Comparison of ENCODE assay signal across 18 cellular contexts in the genomic region with DNA sequence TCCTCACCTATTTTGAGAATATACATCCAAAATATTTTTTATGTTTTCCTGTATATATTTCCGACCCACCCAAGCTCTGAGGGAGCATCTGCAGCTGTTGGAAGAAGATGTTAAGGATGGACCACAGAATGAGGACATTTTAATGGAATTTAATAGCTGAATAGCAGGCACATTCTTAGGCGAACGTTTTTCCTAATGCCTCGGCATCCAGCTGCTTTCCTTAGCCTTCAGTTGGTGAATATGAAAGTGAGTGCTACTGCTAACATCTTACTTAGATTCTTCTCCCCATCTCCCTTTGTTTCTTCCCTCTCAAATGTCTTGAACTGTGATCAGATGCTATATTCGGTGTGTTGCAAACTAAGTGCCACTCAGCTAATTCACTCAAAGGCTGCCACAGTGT.
DNase-seq lines count a peak whose midpoint lies in the region; ATAC-seq and TF ChIP-seq lines count a peak whose summit lies in the region.
"Had no signal": no experiment of that assay in that cellular context is flagged by ENCODE, and none has a peak within 500 bp of the region (broad histone marks: within the 10 kb centered on the region; RNA-seq: fewer than 3 reads in every experiment).

No MANE protein-coding gene starts in this region.

- H3K4me3 ChIP-seq in iPS-20b (ENCODE audit: low read length) = peak overlapping the region; percentile 9; the same call in 1 of the 2 replicates
- H3K4me3 ChIP-seq: PC-9, SJSA1 had no signal

- peaks cover 36% of the 10 kb centered on the region for H3K4me1 Mint-ChIP-seq in nephron

- H3K36me3 ChIP-seq in iPS-20b (ENCODE audit: insufficient read depth, low read depth, low read length) = no peaks in the 10 kb centered on the region
- H3K36me3 ChIP-seq: SJSA1 had no signal

- TF ChIP-seq CTCF in nephron (IDR thresholded peaks at IDR 0.05; ENCODE audit: unreplicated experiment in 3 of 3) = no peak

- no peak for ATAC-seq in GM21737 (IDR thresholded peaks at IDR 0.05; ENCODE audit: unreplicated experiment)

- H3K27ac ChIP-seq in iPS-20b (ENCODE audit: low read length) = no peak overlapping the region
- H3K27ac ChIP-seq: 22Rv1, PC-9, RWPE1, SJSA1 had no signal

- H3K27ac Mint-ChIP-seq in nephron = peak overlapping the region in 2 of 3 experiments; percentile 34 to 47
- H3K27ac Mint-ChIP-seq: CD14-positive monocyte had no signal

- no peaks in the 10 kb centered on the region for H3K36me3 Mint-ChIP-seq in nephron (ENCODE audit: low read depth)
- H3K36me3 Mint-ChIP-seq: CD14-positive monocyte had no signal

- H3K9me3 Mint-ChIP-seq in nephron = peaks cover 3% of the 10 kb centered on the region

- DNase-seq in NCI-H82 (lab: John Stamatoyannopoulos, UW) = peak; percentile 11
- DNase-seq in NCI-H82 treated with DMSO at 0.1 percent for 48 hours (lab: John Stamatoyannopoulos, UW; ENCODE audit: unreplicated experiment) = no peak
- DNase-seq in kidney tubule cell (ENCODE audit: low spot score) = no peak
- no peak for DNase-seq in NCI-H2107 (lab: John Stamatoyannopoulos, UW)
- DNase-seq in stimulated activated CD8-positive, alpha-beta memory T cell treated with anti-CD3 and anti-CD28 coated beads, Interleukin-4, amount 100 ng/mL, for 48 hours = no peak
- DNase-seq: DMS79, HCEC 1CT, Kasumi-1, NCI-H1105, NCI-H2081, PC-9 had no signal

- H3K27me3 Mint-ChIP-seq in nephron (ENCODE audit: low read depth) = no peaks in the 10 kb centered on the region

- no peak overlapping the region for H3K4me3 Mint-ChIP-seq in nephron
- H3K4me3 Mint-ChIP-seq: CD14-positive monocyte had no signal

- H3K9me3 ChIP-seq in iPS-20b (ENCODE audit: insufficient read depth, low read depth, low read length) = no peaks in the 10 kb centered on the region
- H3K9me3 ChIP-seq: SJSA1 had no signal

- H3K4me1 ChIP-seq in iPS-20b (ENCODE audit: insufficient read depth, low read length) = peaks cover 22% of the 10 kb centered on the region

- H3K9ac ChIP-seq in iPS-20b (ENCODE audit: low read depth, low read length) = no peak overlapping the region

- H3K27me3 ChIP-seq in iPS-20b (ENCODE audit: insufficient read depth, low read length) = no peaks in the 10 kb centered on the region
- H3K27me3 ChIP-seq: SJSA1 had no signal
